Comparison of ENCODE assay signal across 28 cellular contexts in genomic region chr4:6620891-6621555, GRCh38. TPM values are rescaled to one million over a fixed set of nuclear protein-coding genes. Genes with fewer than 3 reads are reported as not detected.
A peak's percentile ranks its signal among the peaks of the same experiment; 100 is the strongest.
DNase-seq lines count a peak whose midpoint lies in the region; ATAC-seq and TF ChIP-seq lines count a peak whose summit lies in the region.
"Had no signal": no experiment of that assay in that cellular context is flagged by ENCODE, and none has a peak within 500 bp of the region (broad histone marks: within the 10 kb centered on the region; RNA-seq: fewer than 3 reads in every experiment).

No MANE protein-coding gene starts in this region.

- no peaks in the 10 kb centered on the region for H3K9me2 ChIP-seq in Loucy (replicated peaks; ENCODE audit: low read depth, low read length)

- no peaks in the 10 kb centered on the region for H4K20me1 ChIP-seq in Loucy (ENCODE audit: insufficient read depth, low read length, poor library complexity, severe bottlenecking)

- no peaks in the 10 kb centered on the region for H3K4me1 Mint-ChIP-seq in CD14-positive monocyte
- H3K4me1 Mint-ChIP-seq in endodermal cell = no peaks in the 10 kb centered on the region
- H3K4me1 Mint-ChIP-seq: activated naive CD4-positive, alpha-beta T cell treated with anti-CD3 and anti-CD28 coated beads, Interleukin-2, amount 50 U/mL, for 24 hours; naive thymus-derived CD4-positive, alpha-beta T cell had no signal

- H3K9ac ChIP-seq in Loucy (ENCODE audit: low read depth, low read length, poor library complexity, severe bottlenecking) (no peak overlapping the region), endodermal cell (ENCODE audit: extremely low read depth, low read length, poor library complexity, severe bottlenecking) (no peak overlapping the region)

- no peaks in the 10 kb centered on the region for H3K79me2 ChIP-seq in Loucy (ENCODE audit: insufficient read depth, low read length)

- H3K27ac Mint-ChIP-seq in CD14-positive monocyte = peak overlapping the region in 2 of 7 donors; percentile 35 to 48
- no peak overlapping the region for H3K27ac Mint-ChIP-seq in endodermal cell
- H3K27ac Mint-ChIP-seq: activated CD8-positive, alpha-beta T cell treated with anti-CD3 and anti-CD28 coated beads, Interleukin-2, amount 10 ng/mL, durations not matched to agents 7 days and 5 days; activated naive CD4-positive, alpha-beta T cell treated with anti-CD3 and anti-CD28 coated beads, Interleukin-2, amount 50 U/mL, for 24 hours; dendritic cell treated with granulocyte-macrophage colony-stimulating factor and Interleukin-4, amounts not matched to agents 40 ng/mL and 50 ng/mL, for 4 days had no signal

- peaks cover 14% of the 10 kb centered on the region; the same call in 1 of the 2 replicates for H3K36me3 ChIP-seq in Loucy (ENCODE audit: insufficient read depth, low read length)
- H3K36me3 ChIP-seq in endodermal cell (ENCODE audit: control insufficient read depth, insufficient read depth, low read length) = peaks cover 9% of the 10 kb centered on the region

- H3K4me1 ChIP-seq in Loucy (ENCODE audit: insufficient read depth, low read length, poor library complexity, severe bottlenecking) (no peaks in the 10 kb centered on the region), endodermal cell (ENCODE audit: control insufficient read depth, insufficient read depth, low read length) (no peaks in the 10 kb centered on the region)
- H3K4me1 ChIP-seq: Caco-2, esophagus squamous epithelium, foreskin keratinocyte, heart right ventricle, psoas muscle, transverse colon had no signal

- H3K27me3 Mint-ChIP-seq in CD14-positive monocyte (ENCODE audit: low read depth in 3 of 3) (peaks cover 0 to 4% (median 3%) of the 10 kb centered on the region in 3 donors), endodermal cell (ENCODE audit: insufficient read depth) (no peaks in the 10 kb centered on the region)
- H3K27me3 Mint-ChIP-seq: activated naive CD4-positive, alpha-beta T cell treated with anti-CD3 and anti-CD28 coated beads, Interleukin-2, amount 50 U/mL, for 24 hours; dendritic cell treated with granulocyte-macrophage colony-stimulating factor and Interleukin-4, amounts not matched to agents 40 ng/mL and 50 ng/mL, for 4 days; naive thymus-derived CD4-positive, alpha-beta T cell had no signal

- intact Hi-C loops in CD14-positive monocyte (cut with micrococcal nuclease) = no loop called here
- intact Hi-C loops in sciatic nerve (cut with DNase I) = no loop called here

- H3K9me3 Mint-ChIP-seq in CD14-positive monocyte (peaks cover 0 to 5% (median 1%) of the 10 kb centered on the region in 7 donors), endodermal cell (peaks cover 3% of the 10 kb centered on the region)
- H3K9me3 Mint-ChIP-seq: activated naive CD4-positive, alpha-beta T cell treated with anti-CD3 and anti-CD28 coated beads, Interleukin-2, amount 50 U/mL, for 24 hours; dendritic cell treated with granulocyte-macrophage colony-stimulating factor and Interleukin-4, amounts not matched to agents 40 ng/mL and 50 ng/mL, for 4 days had no signal

- H2AFZ ChIP-seq in Loucy (ENCODE audit: low read length) = no peak overlapping the region

- H3K27ac ChIP-seq in endodermal cell (ENCODE audit: low read depth, low read length) = no peak overlapping the region
- H3K27ac ChIP-seq: C4-2B, esophagus squamous epithelium, foreskin keratinocyte, heart right ventricle, psoas muscle, transverse colon had no signal

- in situ Hi-C loops in KBM-7 (cut with MboI; ENCODE audit: low pct_unique_long_range_greater_than_20kb, low sequenced_read_pairs) = no loop called here

- no peak overlapping the region for H3K4me2 ChIP-seq in Loucy (ENCODE audit: low read depth, low read length, poor library complexity, severe bottlenecking)

- no peak for TF ChIP-seq CTCF in CD14-positive monocyte (IDR thresholded peaks at IDR 0.05)
- TF ChIP-seq CTCF in Loucy (conservative IDR thresholded peaks at IDR 0.05; ENCODE audit: low read length) = peak; percentile 16; the same call in 1 of the 2 replicates
- TF ChIP-seq CTCF in endodermal cell (conservative IDR thresholded peaks at IDR 0.05) = peak; percentile 49

- WGBS in endodermal cell (ENCODE audit: insufficient coverage in 1 of 2, insufficient read length in 1 of 2), 2 experiments = 91 to 93% methylated on average over 4 to 10 of the region's 10 CpGs

- H3F3A ChIP-seq in Loucy (ENCODE audit: low read depth) = no peaks in the 10 kb centered on the region

- peak; percentile 33 for ATAC-seq in sciatic nerve
- ATAC-seq: activated CD8-positive, alpha-beta T cell treated with anti-CD3 and anti-CD28 coated beads, Interleukin-2, amount 10 ng/mL, durations not matched to agents 7 days and 5 days; foreskin keratinocyte; naive thymus-derived CD4-positive, alpha-beta T cell; psoas muscle had no signal

- H3K4me3 ChIP-seq in Loucy (ENCODE audit: low read length, poor library complexity, severe bottlenecking) (no peak overlapping the region), endodermal cell (ENCODE audit: low read length) (no peak overlapping the region)
- H3K4me3 ChIP-seq: esophagus squamous epithelium, heart right ventricle, psoas muscle, transverse colon had no signal

- H3K27me3 ChIP-seq in Loucy (ENCODE audit: insufficient read depth, low read length, poor library complexity, severe bottlenecking) = no peaks in the 10 kb centered on the region
- no peaks in the 10 kb centered on the region for H3K27me3 ChIP-seq in endodermal cell (ENCODE audit: control insufficient read depth, insufficient read depth, low read length, poor library complexity, severe bottlenecking)
- H3K27me3 ChIP-seq: esophagus squamous epithelium, foreskin keratinocyte, heart right ventricle, transverse colon had no signal

- H3K36me3 Mint-ChIP-seq in CD14-positive monocyte (peaks cover 55 to 58% of the 10 kb centered on the region in 2 donors), endodermal cell (ENCODE audit: low read depth) (peaks cover 41% of the 10 kb centered on the region)

- H3K4me3 Mint-ChIP-seq in CD14-positive monocyte = no peak overlapping the region
- no peak overlapping the region for H3K4me3 Mint-ChIP-seq in endodermal cell
- H3K4me3 Mint-ChIP-seq: activated CD8-positive, alpha-beta T cell treated with anti-CD3 and anti-CD28 coated beads, Interleukin-2, amount 10 ng/mL, durations not matched to agents 7 days and 5 days; activated naive CD4-positive, alpha-beta T cell treated with anti-CD3 and anti-CD28 coated beads, Interleukin-2, amount 50 U/mL, for 24 hours; dendritic cell treated with granulocyte-macrophage colony-stimulating factor and Interleukin-4, amounts not matched to agents 40 ng/mL and 50 ng/mL, for 4 days; naive thymus-derived CD4-positive, alpha-beta T cell had no signal

- DNase-seq in CD14-positive monocyte (ENCODE audit: low spot score) (peak; percentile 16), endodermal cell (no peak), sciatic nerve (ENCODE audit: low spot score) (no peak), HUDEP-2 (lab: John Stamatoyannopoulos, UW; ENCODE audit: unreplicated experiment in 76 of 76) (no peak), KBM-7 (no peak), dedifferentiated amniotic fluid mesenchymal stem cell (ENCODE audit: extremely low spot score) (no peak), NCI-H2107 treated with DMSO at 0.1 percent for 48 hours (lab: John Stamatoyannopoulos, UW; ENCODE audit: unreplicated experiment) (no peak)
- DNase-seq: activated CD8-positive, alpha-beta T cell treated with anti-CD3 and anti-CD28 coated beads, Interleukin-2, amount 10 ng/mL, durations not matched to agents 7 days and 5 days; Caco-2; caudate nucleus; esophagus squamous epithelium; foreskin keratinocyte; heart right ventricle; kidney; midbrain; naive thymus-derived CD4-positive, alpha-beta T cell; NCI-H1092 treated with DMSO at 0.1 percent for 48 hours; NCI-H1694 treated with DMSO at 0.1 percent for 48 hours; NCI-H82; occipital lobe; psoas muscle; stimulated activated CD4-positive, alpha-beta T cell treated with anti-CD3 and anti-CD28 coated beads, Interleukin-4, amount 100 ng/mL, for 24 hours; T-helper 2 cell; transverse colon had no signal

- H3K9me3 ChIP-seq in Loucy (ENCODE audit: insufficient read depth, low read depth, low read length) (no peaks in the 10 kb centered on the region), endodermal cell (ENCODE audit: control insufficient read depth, low read length) (no peaks in the 10 kb centered on the region)
- H3K9me3 ChIP-seq: Caco-2, esophagus squamous epithelium, heart right ventricle, psoas muscle, transverse colon had no signal

RNA-seq across cellular contexts. Expression of gene MRFAP1, which starts 19.5 kb away (rescaled TPM):
- polyA plus RNA-seq in CD14-positive monocyte = 100 to 1,000 TPM; 171 to 180 TPM
- 100 to 1,000 TPM; 231 to 239 TPM for total RNA-seq in endodermal cell
- 248 TPM for polyA plus RNA-seq in endodermal cell (2013, experiment 1 of 2)
- 221 TPM for polyA plus RNA-seq in endodermal cell (2013, experiment 2 of 2)
- total RNA-seq in sciatic nerve = 276 TPM

RNA-seq across cellular contexts. Expression of gene MAN2B2, which starts 46.0 kb away (rescaled TPM):
- 10 to 100 TPM in 1 of 2 donors, 1 to 10 TPM in 1; 9.6 to 10.6 TPM for polyA plus RNA-seq in CD14-positive monocyte
- total RNA-seq in endodermal cell = 10 to 100 TPM; 13.3 to 20.8 TPM
- 7.7 TPM for polyA plus RNA-seq in endodermal cell (2013, experiment 1 of 2)
- 7.5 TPM for polyA plus RNA-seq in endodermal cell (2013, experiment 2 of 2)
- 27.2 TPM for total RNA-seq in sciatic nerve
